Comparison of ENCODE assay signal across 2 cellular contexts in genomic region chr1:15932612-15933011, GRCh38.
TF ChIP-seq lines count a peak whose summit lies in the region.

No MANE protein-coding gene starts in this region.

TF ChIP-seq in liver, 16 proteins besides CTCF, POLR2A, EP300 and RAD21:
- TF ChIP-seq RXRA (IDR thresholded peaks at IDR 0.05) = peak; percentile 33 to 37
- no peak for TF ChIP-seq FOXA1 (IDR thresholded peaks at IDR 0.05)

TF ChIP-seq in HepG2, 621 proteins besides CTCF, POLR2A, EP300 and RAD21:
- TF ChIP-seq THAP8 (CRISPR knock-in tag; IDR thresholded peaks at IDR 0.05; ENCODE audit: borderline replicate concordance) (no peak), CREBL2 (CRISPR knock-in tag; IDR thresholded peaks at IDR 0.05; ENCODE audit: borderline replicate concordance) (no peak), PREB (CRISPR knock-in tag; IDR thresholded peaks at IDR 0.05) (no peak), ISX (CRISPR knock-in tag; conservative IDR thresholded peaks at IDR 0.05) (no peak), ZFP36L1 (CRISPR knock-in tag; IDR thresholded peaks at IDR 0.05) (no peak), SP5 (CRISPR knock-in tag; IDR thresholded peaks at IDR 0.05; ENCODE audit: borderline replicate concordance, low read depth) (no peak), ZNF530 (CRISPR knock-in tag; IDR thresholded peaks at IDR 0.05; ENCODE audit: low read depth) (no peak), ZNF746 (CRISPR knock-in tag; IDR thresholded peaks at IDR 0.05) (no peak), ZNF597 (CRISPR knock-in tag; IDR thresholded peaks at IDR 0.05) (no peak), SNAPC4 (CRISPR knock-in tag; IDR thresholded peaks at IDR 0.05) (no peak), TEAD2 (CRISPR knock-in tag; IDR thresholded peaks at IDR 0.05) (no peak), ZC3H13 (CRISPR knock-in tag; IDR thresholded peaks at IDR 0.05) (no peak), ZNF251 (CRISPR knock-in tag; IDR thresholded peaks at IDR 0.05) (no peak), FOSL2 (CRISPR knock-in tag; IDR thresholded peaks at IDR 0.05) (no peak), ASH2L (IDR thresholded peaks at IDR 0.05; ENCODE audit: insufficient read length, low read depth, low read length) (no peak), THYN1 (CRISPR knock-in tag; IDR thresholded peaks at IDR 0.05; ENCODE audit: borderline replicate concordance, low read depth) (no peak), KDM1A (CRISPR knock-in tag; IDR thresholded peaks at IDR 0.05) (no peak)
